ENCODE assay signal across 8 cellular contexts in genomic region chr7:94004024-94004945, GRCh38. TPM values are rescaled to one million over a fixed set of nuclear protein-coding genes. Genes with fewer than 3 reads are reported as not detected.
DNase-seq lines count a peak whose midpoint lies in the region; ATAC-seq and TF ChIP-seq lines count a peak whose summit lies in the region.

Gene BET1, minus strand, starts transcription at chr7:94004355. Its CDS starts 139 bp downstream, at chr7:94004216.

- peak within 1 kb of the TSS; percentile 79 for H2BK120ac ChIP-seq in IMR-90 (ENCODE audit: low read depth, low read length)

- peak within 1 kb of the TSS; percentile 87 for H3K4ac ChIP-seq in IMR-90 (ENCODE audit: low read depth, low read length)

- H3K9me1 ChIP-seq in IMR-90 (ENCODE audit: insufficient read depth, low read length): peaks cover 9% of the 10 kb centered on the region

- H3K27ac ChIP-seq in IMR-90 (ENCODE audit: insufficient read depth, low read length): peak within 1 kb of the TSS; percentile 84

- H4K8ac ChIP-seq in IMR-90 (ENCODE audit: low read depth in 2 of 2, low read length in 2 of 2): peak within 1 kb of the TSS; percentile 81 to 93

- H2AK9ac ChIP-seq in IMR-90 (replicated peaks; ENCODE audit: low read depth, low read length, poor library complexity): peak within 1 kb of the TSS; percentile 88

- peak within 1 kb of the TSS; percentile 87 for H3K14ac ChIP-seq in IMR-90 (replicated peaks; ENCODE audit: low read depth, low read length)

- H4K91ac ChIP-seq in IMR-90 (ENCODE audit: insufficient read depth, low read depth, low read length): peak within 1 kb of the TSS; percentile 58

- no peaks in the 10 kb centered on the region for H3K9me3 ChIP-seq in IMR-90 (ENCODE audit: control insufficient read depth, insufficient read depth, low read length)

- peaks cover 4% of the 10 kb centered on the region; the same call in 1 of the 2 replicates for H4K20me1 ChIP-seq in IMR-90 (ENCODE audit: insufficient read depth, low read length)

- intact Hi-C loops in IMR-90 (cut with micrococcal nuclease): loop anchor here (1.0 to 5.0 kb wide), 3 partner anchors 81 to 219 kb away; partner anchors contain the start of gene TFPI2

- POLR2A ChIA-PET in IMR-90 (lab: Charles Lee; ENCODE audit: unreplicated experiment): interaction anchor here (0.6 kb wide), 1 partner anchor 83 kb away, joined by 4 read pairs; the partner anchor contains the start of gene GNG11

- CTCF ChIA-PET in IMR-90 (lab: Yijun Ruan, JAX): no interaction called here

- H3K27me3 ChIP-seq in IMR-90 (ENCODE audit: control insufficient read depth, insufficient read depth, low read length): no peaks in the 10 kb centered on the region

- DNase-seq in DMS 273 (lab: John Stamatoyannopoulos, UW; ENCODE audit: unreplicated experiment) (peak; percentile 100), IMR-90 (peak; percentile 97), OCI-M1 (lab: John Stamatoyannopoulos, UW) (peak; percentile 100), activated T-cell treated with anti-CD3 and anti-CD28 coated beads for 24 hours (ENCODE audit: low read depth) (peak; percentile 89), epidermal melanocyte (ENCODE audit: insufficient read length, low spot score) (peak; percentile 99), middle frontal gyrus (ENCODE audit: extremely low spot score, low spot score) (peak; percentile 91)
- peak; percentile 80 to 86 for DNase-seq in stimulated activated CD8-positive, alpha-beta memory T cell treated with anti-CD3 and anti-CD28 coated beads, Interleukin-2, amount 100 ng/mL, for 48 hours (ENCODE audit: low read depth in 2 of 2)

- no CpG with 5 or more reads among the region's 47 CpGs for WGBS in IMR-90 (ENCODE audit: extremely low coverage in 2 of 2, insufficient read length in 1 of 2), 2 experiments

- dilution Hi-C loops in IMR-90 (cut with HindIII; ENCODE audit: low sequenced_read_pairs, unreplicated experiment): no loop called here

- peak within 1 kb of the TSS; percentile 72 for H4K5ac ChIP-seq in IMR-90 (ENCODE audit: low read depth, low read length)

- H3K4me1 ChIP-seq in IMR-90 (ENCODE audit: control insufficient read depth, insufficient read depth, low read length): peaks cover 2% of the 10 kb centered on the region; the same call in 1 of the 2 replicates

- no TSS peak for BruUV-seq in IMR-90 (replicated peaks; lab: Mats Ljungman, UMichigan)

- H3K36me3 ChIP-seq in IMR-90 (ENCODE audit: control insufficient read depth, insufficient read depth, low read length): no peaks in the 10 kb centered on the region

- peak within 1 kb of the TSS; percentile 94 for H3K23ac ChIP-seq in IMR-90 (ENCODE audit: low read depth, low read length)

- H2AK5ac ChIP-seq in IMR-90 (ENCODE audit: low read depth, low read length): peak within 1 kb of the TSS; percentile 95

- H3K9ac ChIP-seq in IMR-90 (ENCODE audit: low read depth, low read length): peak within 1 kb of the TSS; percentile 92

- H3K4me2 ChIP-seq in IMR-90 (ENCODE audit: low read depth, low read length): peak within 1 kb of the TSS; percentile 89

- peaks cover 21 to 32% of the 10 kb centered on the region in 2 experiments for H3K79me1 ChIP-seq in IMR-90 (ENCODE audit: low read depth in 1 of 2, low read length in 2 of 2)

- TF ChIP-seq RAD21 in IMR-90 (IDR thresholded peaks at IDR 0.05; ENCODE audit: low read length): no peak

- H2BK20ac ChIP-seq in IMR-90 (ENCODE audit: low read depth, low read length): peak within 1 kb of the TSS; percentile 57; the same call in 1 of the 2 replicates

- TF ChIP-seq POLR2A in IMR-90 (IDR thresholded peaks at IDR 0.05; ENCODE audit: low read depth, low read length): peak; percentile 84

- in situ Hi-C loops in IMR-90 (cut with MboI; ENCODE audit: low sequenced_read_pairs): no loop called here

- H3K56ac ChIP-seq in IMR-90 (ENCODE audit: extremely low read depth, insufficient read depth, low read length): peak within 1 kb of the TSS; percentile 74

- peak within 1 kb of the TSS; percentile 61; the same call in 2 of the 3 replicates for H2BK15ac ChIP-seq in IMR-90 (ENCODE audit: low read depth, low read length)

- H2BK5ac ChIP-seq in IMR-90 (ENCODE audit: low read depth, low read length, poor library complexity, severe bottlenecking): peak within 1 kb of the TSS; percentile 84

- H3K4me3 ChIP-seq in IMR-90 (ENCODE audit: insufficient read depth, low read depth, low read length): peak within 1 kb of the TSS; percentile 73

- H2AFZ ChIP-seq in IMR-90 (replicated peaks; ENCODE audit: low read length, poor library complexity): peak within 1 kb of the TSS; percentile 90

- no peak for TF ChIP-seq CTCF in IMR-90 (conservative IDR thresholded peaks at IDR 0.05; ENCODE audit: low read depth, low read length)

- peak within 1 kb of the TSS; percentile 59 for H3K18ac ChIP-seq in IMR-90 (ENCODE audit: low read depth, low read length)

- ATAC-seq in GM21528 (IDR thresholded peaks at IDR 0.05; ENCODE audit: low FRiP score, unreplicated experiment): peak; percentile 95
- peak; percentile 98 for ATAC-seq in IMR-90 (ENCODE audit: low read depth)

TF ChIP-seq in IMR-90, 13 proteins besides CTCF, POLR2A, EP300 and RAD21:
- TF ChIP-seq MXI1 (IDR thresholded peaks at IDR 0.05; ENCODE audit: borderline replicate concordance, low read depth, low read length) (peak; percentile 76; the same call in 1 of the 2 replicates), RFX5 (IDR thresholded peaks at IDR 0.05; ENCODE audit: low read depth, low read length) (peak; percentile 26; the same call in 1 of the 2 replicates), MAZ (IDR thresholded peaks at IDR 0.05; ENCODE audit: borderline replicate concordance, low read depth, low read length) (no peak), RCOR1 (IDR thresholded peaks at IDR 0.05; ENCODE audit: insufficient replicate concordance, low read length) (no peak), SMC3 (IDR thresholded peaks at IDR 0.05; ENCODE audit: low read depth, low read length) (no peak; the same call in 1 of the 2 replicates), CEBPB (IDR thresholded peaks at IDR 0.05; ENCODE audit: low read depth, low read length) (0 out of 2 replicates have a peak, but pooled peaks have one; percentile 14), NFE2L2 (IDR thresholded peaks at IDR 0.05; ENCODE audit: low read depth, low read length) (no peak), BHLHE40 (IDR thresholded peaks at IDR 0.05; ENCODE audit: low read depth, low read length) (no peak), ELK1 (IDR thresholded peaks at IDR 0.05; ENCODE audit: borderline replicate concordance, low read depth, low read length) (no peak), CHD1 (IDR thresholded peaks at IDR 0.05; ENCODE audit: low read depth, low read length) (peak; percentile 77; the same call in 1 of the 2 replicates), MAFK (IDR thresholded peaks at IDR 0.05; ENCODE audit: low read depth, low read length) (no peak), USF2 (IDR thresholded peaks at IDR 0.05; ENCODE audit: low read depth, low read length) (no peak), FOS (IDR thresholded peaks at IDR 0.05; ENCODE audit: low read depth, low read length) (no peak)

RNA-seq across cellular contexts. Expression of gene BET1, which starts in this region (rescaled TPM):
- 9.9 and 36.4 TPM in 2 replicates for total RNA-seq in IMR-90 (2012; rRNA removed)
- polyA plus RNA-seq in IMR-90 (2012; rRNA removed): 21.6 and 33.2 TPM in 2 replicates
- polyA plus RNA-seq in IMR-90 (2012; cell fraction: cytosol; rRNA removed): 4.5 and 8.7 TPM in 2 replicates
- 1.8 and 10.5 TPM in 2 replicates for polyA plus RNA-seq in IMR-90 (2012; cell fraction: nucleus; rRNA removed; ENCODE audit: low replicate concordance)

Comparison
In these comparisons a context has a peak if more than half of its experiments do, and no peak if none do; other contexts are left out.
1. Peak in every context shown above with its lines: DNase-seq, ATAC-seq, H3K4me3 ChIP-seq and H3K27ac ChIP-seq.